11 cellular contexts compared by ENCODE assay signal in genomic region chr6:166904101-166904746, GRCh38. TPM values are rescaled to one million over a fixed set of nuclear protein-coding genes. Genes with fewer than 3 reads are reported as not detected.
DNase-seq lines count a peak whose midpoint lies in the region; ATAC-seq and TF ChIP-seq lines count a peak whose summit lies in the region.
"Had no signal": no experiment of that assay in that cellular context is flagged by ENCODE, and none has a peak within 500 bp of the region (broad histone marks: within the 10 kb centered on the region; RNA-seq: fewer than 3 reads in every experiment).

No MANE protein-coding gene starts in this region.

- H3K4me1 Mint-ChIP-seq in WTC11 = peaks cover 10% of the 10 kb centered on the region

- ATAC-seq in HG02798 (IDR thresholded peaks at IDR 0.05; ENCODE audit: poor library complexity, unreplicated experiment) (peak; percentile 47), WTC11 (peak; percentile 47), GM19328 (IDR thresholded peaks at IDR 0.05; ENCODE audit: unreplicated experiment) (no peak), HG02973 (IDR thresholded peaks at IDR 0.05; ENCODE audit: unreplicated experiment) (no peak), HG02610 (IDR thresholded peaks at IDR 0.05; ENCODE audit: unreplicated experiment) (no peak)

- H3K27me3 Mint-ChIP-seq in WTC11 (ENCODE audit: low read depth) = no peaks in the 10 kb centered on the region

- H3K36me3 Mint-ChIP-seq in WTC11 = no peaks in the 10 kb centered on the region

- H3K9me3 Mint-ChIP-seq in WTC11 = peaks cover 8% of the 10 kb centered on the region

- no peak overlapping the region for H3K27ac Mint-ChIP-seq in WTC11

- POLR2A ChIA-PET in WTC11 (lab: Charles Lee) = no interaction called here

- no peak overlapping the region for H3K4me3 Mint-ChIP-seq in WTC11

- TF ChIP-seq CTCF in WTC11 (IDR thresholded peaks at IDR 0.05) = no peak

- DNase-seq in A172 (ENCODE audit: low spot score) (peak; percentile 16), WTC11 (ENCODE audit: low spot score) (no peak), iPS DF 4.7 (ENCODE audit: extremely low read depth, low spot score) (peak; percentile 1), dedifferentiated amniotic fluid mesenchymal stem cell (ENCODE audit: extremely low spot score) (no peak)
- DNase-seq: activated gamma-delta T cell treated with Interleukin-2 at 50 U/mL for 16 hours; esophagus squamous epithelium; stimulated activated CD4-positive, alpha-beta T cell treated with anti-CD3 and anti-CD28 coated beads, Interleukin-4, amount 100 ng/mL, for 4 hours had no signal

- CTCF ChIA-PET in WTC11 (lab: Charles Lee) = interaction anchor here (0.6 to 1.9 kb wide), 6 partner anchors 33 to 132 kb away, joined by 3 to 14 read pairs (median 4); no protein-coding TSS in a partner anchor

TF ChIP-seq in WTC11, 78 proteins besides CTCF, POLR2A, EP300 and RAD21:
- no peak for TF ChIP-seq USF2 (CRISPR knock-in tag; IDR thresholded peaks at IDR 0.05)
- TF ChIP-seq TCF7 (CRISPR knock-in tag; IDR thresholded peaks at IDR 0.05; ENCODE audit: low read depth) = no peak
- TF ChIP-seq ZNF671 (CRISPR knock-in tag; IDR thresholded peaks at IDR 0.05) = no peak
- TF ChIP-seq MYBL2 (CRISPR knock-in tag; IDR thresholded peaks at IDR 0.05) = no peak
- TF ChIP-seq NR1H2 (CRISPR knock-in tag; IDR thresholded peaks at IDR 0.05) = no peak
- no peak for TF ChIP-seq HMGXB4 (CRISPR knock-in tag; IDR thresholded peaks at IDR 0.05)
- TF ChIP-seq MAX (CRISPR knock-in tag; IDR thresholded peaks at IDR 0.05) = peak; percentile 50; the same call in 1 of the 2 replicates

RNA-seq across cellular contexts. Expression of gene RNASET2, which starts 52.1 kb away (rescaled TPM):
- 35.6 and 52.5 TPM in 2 replicates for total RNA-seq in A172 (2014; rRNA removed; shearing (Covaris generic))
- 35.6 to 44.3 TPM (median 41.9 TPM) in 3 replicates for total RNA-seq in WTC11 (2021)

Comparison
In these comparisons a context has a peak if more than half of its experiments do, and no peak if none do; other contexts are left out.
1. DNase-seq: peak in A172 (single experiment) and iPS DF 4.7 (single experiment); none in WTC11 (single experiment) and dedifferentiated amniotic fluid mesenchymal stem cell (single experiment).
2. ATAC-seq: peak in HG02798 (single experiment) and WTC11 (single experiment); none in GM19328 (single experiment), HG02973 (single experiment) and HG02610 (single experiment).